1 cellular context compared by ENCODE assay signal in genomic region chr1:27153549-27153886, GRCh38.
TF ChIP-seq lines count a peak whose summit lies in the region.

No MANE protein-coding gene starts in this region.

TF ChIP-seq in GM23338, 12 proteins besides CTCF, POLR2A, EP300 and RAD21 (continued from another document):
- no peak for TF ChIP-seq ZNF462 (CRISPR knock-in tag; IDR thresholded peaks at IDR 0.05)
- no peak for TF ChIP-seq POLR2AphosphoS5 (IDR thresholded peaks at IDR 0.05; ENCODE audit: low read depth)
- no peak for TF ChIP-seq EZH2phosphoT487 (IDR thresholded peaks at IDR 0.05; ENCODE audit: unreplicated experiment)
- no peak for TF ChIP-seq ETS1 (IDR thresholded peaks at IDR 0.05)
- no peak for TF ChIP-seq CREB1 (CRISPR knock-in tag; IDR thresholded peaks at IDR 0.05; ENCODE audit: low read depth)
- no peak for TF ChIP-seq NANOG (IDR thresholded peaks at IDR 0.05; ENCODE audit: borderline replicate concordance)
- TF ChIP-seq EZH2 (IDR thresholded peaks at IDR 0.05; ENCODE audit: low read depth, unreplicated experiment): no peak
TF ChIP-seq in GM23338: peak in this region for 0.
